ENCODE assay signal across 1 cellular context in genomic region chr15:75732809-75733451, GRCh38.
TF ChIP-seq lines count a peak whose summit lies in the region.

No MANE protein-coding gene starts in this region.

TF ChIP-seq in HepG2, 621 proteins besides CTCF, POLR2A, EP300 and RAD21 (continued from another document):
- TF ChIP-seq FOXP4 (CRISPR knock-in tag; IDR thresholded peaks at IDR 0.05): no peak
- no peak for TF ChIP-seq ZNF124 (CRISPR knock-in tag; IDR thresholded peaks at IDR 0.05)
- TF ChIP-seq ARNT (IDR thresholded peaks at IDR 0.05): no peak
- TF ChIP-seq, protein P1, sequence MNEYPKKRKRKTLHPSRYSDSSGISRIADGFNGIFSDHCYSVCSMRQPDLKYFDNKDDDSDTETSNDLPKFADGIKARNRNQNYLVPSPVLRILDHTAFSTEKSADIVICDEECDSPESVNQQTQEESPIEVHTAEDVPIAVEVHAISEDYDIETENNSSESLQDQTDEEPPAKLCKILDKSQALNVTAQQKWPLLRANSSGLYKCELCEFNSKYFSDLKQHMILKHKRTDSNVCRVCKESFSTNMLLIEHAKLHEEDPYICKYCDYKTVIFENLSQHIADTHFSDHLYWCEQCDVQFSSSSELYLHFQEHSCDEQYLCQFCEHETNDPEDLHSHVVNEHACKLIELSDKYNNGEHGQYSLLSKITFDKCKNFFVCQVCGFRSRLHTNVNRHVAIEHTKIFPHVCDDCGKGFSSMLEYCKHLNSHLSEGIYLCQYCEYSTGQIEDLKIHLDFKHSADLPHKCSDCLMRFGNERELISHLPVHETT (CRISPR knock-in tag; conservative IDR thresholded peaks at IDR 0.05): no peak
- no peak for TF ChIP-seq ZNF496 (CRISPR knock-in tag; IDR thresholded peaks at IDR 0.05; ENCODE audit: insufficient replicate concordance)
- TF ChIP-seq, protein P2, sequence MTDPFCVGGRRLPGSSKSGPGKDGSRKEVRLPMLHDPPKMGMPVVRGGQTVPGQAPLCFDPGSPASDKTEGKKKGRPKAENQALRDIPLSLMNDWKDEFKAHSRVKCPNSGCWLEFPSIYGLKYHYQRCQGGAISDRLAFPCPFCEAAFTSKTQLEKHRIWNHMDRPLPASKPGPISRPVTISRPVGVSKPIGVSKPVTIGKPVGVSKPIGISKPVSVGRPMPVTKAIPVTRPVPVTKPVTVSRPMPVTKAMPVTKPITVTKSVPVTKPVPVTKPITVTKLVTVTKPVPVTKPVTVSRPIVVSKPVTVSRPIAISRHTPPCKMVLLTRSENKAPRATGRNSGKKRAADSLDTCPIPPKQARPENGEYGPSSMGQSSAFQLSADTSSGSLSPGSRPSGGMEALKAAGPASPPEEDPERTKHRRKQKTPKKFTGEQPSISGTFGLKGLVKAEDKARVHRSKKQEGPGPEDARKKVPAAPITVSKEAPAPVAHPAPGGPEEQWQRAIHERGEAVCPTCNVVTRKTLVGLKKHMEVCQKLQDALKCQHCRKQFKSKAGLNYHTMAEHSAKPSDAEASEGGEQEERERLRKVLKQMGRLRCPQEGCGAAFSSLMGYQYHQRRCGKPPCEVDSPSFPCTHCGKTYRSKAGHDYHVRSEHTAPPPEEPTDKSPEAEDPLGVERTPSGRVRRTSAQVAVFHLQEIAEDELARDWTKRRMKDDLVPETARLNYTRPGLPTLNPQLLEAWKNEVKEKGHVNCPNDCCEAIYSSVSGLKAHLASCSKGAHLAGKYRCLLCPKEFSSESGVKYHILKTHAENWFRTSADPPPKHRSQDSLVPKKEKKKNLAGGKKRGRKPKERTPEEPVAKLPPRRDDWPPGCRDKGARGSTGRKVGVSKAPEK (CRISPR knock-in tag; IDR thresholded peaks at IDR 0.05; ENCODE audit: borderline replicate concordance): no peak
- no peak for TF ChIP-seq POGK (CRISPR knock-in tag; conservative IDR thresholded peaks at IDR 0.05)
- TF ChIP-seq ZNF292 (CRISPR knock-in tag; IDR thresholded peaks at IDR 0.05; ENCODE audit: borderline replicate concordance, low read depth): no peak
- TF ChIP-seq KLF13 (CRISPR knock-in tag; IDR thresholded peaks at IDR 0.05): no peak
- TF ChIP-seq, protein P3, sequence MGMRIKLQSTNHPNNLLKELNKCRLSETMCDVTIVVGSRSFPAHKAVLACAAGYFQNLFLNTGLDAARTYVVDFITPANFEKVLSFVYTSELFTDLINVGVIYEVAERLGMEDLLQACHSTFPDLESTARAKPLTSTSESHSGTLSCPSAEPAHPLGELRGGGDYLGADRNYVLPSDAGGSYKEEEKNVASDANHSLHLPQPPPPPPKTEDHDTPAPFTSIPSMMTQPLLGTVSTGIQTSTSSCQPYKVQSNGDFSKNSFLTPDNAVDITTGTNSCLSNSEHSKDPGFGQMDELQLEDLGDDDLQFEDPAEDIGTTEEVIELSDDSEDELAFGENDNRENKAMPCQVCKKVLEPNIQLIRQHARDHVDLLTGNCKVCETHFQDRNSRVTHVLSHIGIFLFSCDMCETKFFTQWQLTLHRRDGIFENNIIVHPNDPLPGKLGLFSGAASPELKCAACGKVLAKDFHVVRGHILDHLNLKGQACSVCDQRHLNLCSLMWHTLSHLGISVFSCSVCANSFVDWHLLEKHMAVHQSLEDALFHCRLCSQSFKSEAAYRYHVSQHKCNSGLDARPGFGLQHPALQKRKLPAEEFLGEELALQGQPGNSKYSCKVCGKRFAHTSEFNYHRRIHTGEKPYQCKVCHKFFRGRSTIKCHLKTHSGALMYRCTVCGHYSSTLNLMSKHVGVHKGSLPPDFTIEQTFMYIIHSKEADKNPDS (CRISPR knock-in tag; IDR thresholded peaks at IDR 0.05): no peak
- TF ChIP-seq ZNF263 (CRISPR knock-in tag; IDR thresholded peaks at IDR 0.05): peak; percentile 55; the same call in 1 of the 2 replicates
- TF ChIP-seq ZNF24 (IDR thresholded peaks at IDR 0.05): no peak
- TF ChIP-seq, protein P4, sequence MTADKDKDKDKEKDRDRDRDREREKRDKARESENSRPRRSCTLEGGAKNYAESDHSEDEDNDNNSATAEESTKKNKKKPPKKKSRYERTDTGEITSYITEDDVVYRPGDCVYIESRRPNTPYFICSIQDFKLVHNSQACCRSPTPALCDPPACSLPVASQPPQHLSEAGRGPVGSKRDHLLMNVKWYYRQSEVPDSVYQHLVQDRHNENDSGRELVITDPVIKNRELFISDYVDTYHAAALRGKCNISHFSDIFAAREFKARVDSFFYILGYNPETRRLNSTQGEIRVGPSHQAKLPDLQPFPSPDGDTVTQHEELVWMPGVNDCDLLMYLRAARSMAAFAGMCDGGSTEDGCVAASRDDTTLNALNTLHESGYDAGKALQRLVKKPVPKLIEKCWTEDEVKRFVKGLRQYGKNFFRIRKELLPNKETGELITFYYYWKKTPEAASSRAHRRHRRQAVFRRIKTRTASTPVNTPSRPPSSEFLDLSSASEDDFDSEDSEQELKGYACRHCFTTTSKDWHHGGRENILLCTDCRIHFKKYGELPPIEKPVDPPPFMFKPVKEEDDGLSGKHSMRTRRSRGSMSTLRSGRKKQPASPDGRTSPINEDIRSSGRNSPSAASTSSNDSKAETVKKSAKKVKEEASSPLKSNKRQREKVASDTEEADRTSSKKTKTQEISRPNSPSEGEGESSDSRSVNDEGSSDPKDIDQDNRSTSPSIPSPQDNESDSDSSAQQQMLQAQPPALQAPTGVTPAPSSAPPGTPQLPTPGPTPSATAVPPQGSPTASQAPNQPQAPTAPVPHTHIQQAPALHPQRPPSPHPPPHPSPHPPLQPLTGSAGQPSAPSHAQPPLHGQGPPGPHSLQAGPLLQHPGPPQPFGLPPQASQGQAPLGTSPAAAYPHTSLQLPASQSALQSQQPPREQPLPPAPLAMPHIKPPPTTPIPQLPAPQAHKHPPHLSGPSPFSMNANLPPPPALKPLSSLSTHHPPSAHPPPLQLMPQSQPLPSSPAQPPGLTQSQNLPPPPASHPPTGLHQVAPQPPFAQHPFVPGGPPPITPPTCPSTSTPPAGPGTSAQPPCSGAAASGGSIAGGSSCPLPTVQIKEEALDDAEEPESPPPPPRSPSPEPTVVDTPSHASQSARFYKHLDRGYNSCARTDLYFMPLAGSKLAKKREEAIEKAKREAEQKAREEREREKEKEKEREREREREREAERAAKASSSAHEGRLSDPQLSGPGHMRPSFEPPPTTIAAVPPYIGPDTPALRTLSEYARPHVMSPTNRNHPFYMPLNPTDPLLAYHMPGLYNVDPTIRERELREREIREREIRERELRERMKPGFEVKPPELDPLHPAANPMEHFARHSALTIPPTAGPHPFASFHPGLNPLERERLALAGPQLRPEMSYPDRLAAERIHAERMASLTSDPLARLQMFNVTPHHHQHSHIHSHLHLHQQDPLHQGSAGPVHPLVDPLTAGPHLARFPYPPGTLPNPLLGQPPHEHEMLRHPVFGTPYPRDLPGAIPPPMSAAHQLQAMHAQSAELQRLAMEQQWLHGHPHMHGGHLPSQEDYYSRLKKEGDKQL (CRISPR knock-in tag; IDR thresholded peaks at IDR 0.05; ENCODE audit: low read depth): no peak
- TF ChIP-seq ZNF383 (CRISPR knock-in tag; IDR thresholded peaks at IDR 0.05; ENCODE audit: borderline replicate concordance): no peak
- 0 out of 2 replicates have a peak, but pooled peaks have one; percentile 23 for TF ChIP-seq ETV5 (CRISPR knock-in tag; IDR thresholded peaks at IDR 0.05; ENCODE audit: borderline replicate concordance)
- TF ChIP-seq RBM39 (IDR thresholded peaks at IDR 0.05; ENCODE audit: low read depth, low read length, poor library complexity, severe bottlenecking): no peak
- TF ChIP-seq HINFP (CRISPR knock-in tag; IDR thresholded peaks at IDR 0.05; ENCODE audit: low read depth): no peak
- TF ChIP-seq ZNF562 (CRISPR knock-in tag; IDR thresholded peaks at IDR 0.05; ENCODE audit: borderline replicate concordance): no peak
- peak; percentile 68; the same call in 1 of the 2 replicates for TF ChIP-seq ZBTB7B (CRISPR knock-in tag; IDR thresholded peaks at IDR 0.05)
- TF ChIP-seq TRIM22 (IDR thresholded peaks at IDR 0.05): no peak
- peak; percentile 36; the same call in 1 of the 2 replicates for TF ChIP-seq SALL1 (CRISPR knock-in tag; IDR thresholded peaks at IDR 0.05)
